8 cellular contexts compared by ENCODE assay signal in genomic region chr3:186209810-186210752, GRCh38.
A peak's percentile ranks its signal among the peaks of the same experiment; 100 is the strongest.
DNase-seq lines count a peak whose midpoint lies in the region; ATAC-seq, FAIRE-seq and TF ChIP-seq lines count a peak whose summit lies in the region.

No MANE protein-coding gene starts in this region.

- peak; percentile 17 for FAIRE-seq in keratinocyte (lab: Jason Lieb, UNC)

- H3K4me1 ChIP-seq in A673 (ENCODE audit: insufficient read depth, low read length, poor library complexity, severe bottlenecking) (peaks cover 24% of the 10 kb centered on the region), breast epithelium (peaks cover 13% of the 10 kb centered on the region in 2 donors), keratinocyte (ENCODE audit: control insufficient read depth, extremely low read depth, insufficient read depth, low read length) (peaks cover 15% of the 10 kb centered on the region)

- peak overlapping the region; percentile 63 for H3K4me2 ChIP-seq in keratinocyte (ENCODE audit: control insufficient read depth, extremely low read depth, insufficient read depth, low read depth, low read length)

- no TSS peak for BruUV-seq in A673 (replicated peaks; lab: Mats Ljungman, UMichigan)

- H3K27me3 ChIP-seq in A673 (replicated peaks; ENCODE audit: insufficient read depth, low read depth, low read length, poor library complexity) = no peaks in the 10 kb centered on the region
- H3K27me3 ChIP-seq in breast epithelium = no peaks in the 10 kb centered on the region
- no peaks in the 10 kb centered on the region for H3K27me3 ChIP-seq in keratinocyte (ENCODE audit: control insufficient read depth, extremely low read depth, insufficient read depth, low read length)

- H2AFZ ChIP-seq in keratinocyte (ENCODE audit: control insufficient read depth, low read length) = peak overlapping the region; percentile 75

- ATAC-seq in GM18861 (IDR thresholded peaks at IDR 0.05; ENCODE audit: unreplicated experiment) = no peak
- ATAC-seq in HG03280 (IDR thresholded peaks at IDR 0.05; ENCODE audit: unreplicated experiment) = no peak

- H3K79me2 ChIP-seq in keratinocyte (ENCODE audit: control insufficient read depth, insufficient read depth, low read length) = no peaks in the 10 kb centered on the region

- H3K36me3 ChIP-seq in A673 (ENCODE audit: insufficient read depth, low read length, poor library complexity, severe bottlenecking) = no peaks in the 10 kb centered on the region
- no peaks in the 10 kb centered on the region for H3K36me3 ChIP-seq in breast epithelium
- H3K36me3 ChIP-seq in keratinocyte (ENCODE audit: control insufficient read depth in 2 of 2, extremely low read depth in 1 of 2, insufficient read depth in 2 of 2, low read length in 2 of 2) = no peaks in the 10 kb centered on the region

- no peaks in the 10 kb centered on the region for H3K9me1 ChIP-seq in keratinocyte (ENCODE audit: control insufficient read depth, extremely low read depth, insufficient read depth, low read length)

- CTCF ChIA-PET in A673 (lab: Charles Lee) = interaction anchor here (0.9 to 1.2 kb wide), 2 partner anchors 32 to 207 kb away, joined by 3 read pairs; no protein-coding TSS in a partner anchor

- H3K27ac ChIP-seq in A673 (ENCODE audit: low read depth, low read length, poor library complexity, severe bottlenecking) (peak overlapping the region; percentile 93), breast epithelium (peak overlapping the region; percentile 41 to 67), keratinocyte (ENCODE audit: control insufficient read depth, insufficient read depth, low read length) (peak overlapping the region; percentile 29)

- POLR2A ChIA-PET in A673 (lab: Charles Lee; ENCODE audit: low non-redundant PET) = no interaction called here

- no peaks in the 10 kb centered on the region for H4K20me1 ChIP-seq in keratinocyte (ENCODE audit: control insufficient read depth, extremely low read depth, insufficient read depth, low read length)

- H3K9me3 ChIP-seq in A673 (ENCODE audit: low read depth, low read length, poor library complexity, severe bottlenecking) = no peaks in the 10 kb centered on the region
- no peaks in the 10 kb centered on the region for H3K9me3 ChIP-seq in breast epithelium
- no peaks in the 10 kb centered on the region for H3K9me3 ChIP-seq in keratinocyte (ENCODE audit: control insufficient read depth, low read depth, low read length)

- no peak for TF ChIP-seq CTCF in A673 (conservative IDR thresholded peaks at IDR 0.05; ENCODE audit: low read depth, low read length)
- no peak for TF ChIP-seq CTCF in breast epithelium (IDR thresholded peaks at IDR 0.05)
- no peak for TF ChIP-seq CTCF in keratinocyte (optimal IDR thresholded peaks at IDR 0.05 in 1 of 3, IDR thresholded peaks at IDR 0.05 in 1 of 3, conservative IDR thresholded peaks at IDR 0.05 in 1 of 3; ENCODE audit: extremely low read depth in 1 of 3, insufficient read depth in 2 of 3, low read length in 3 of 3)

- intact Hi-C loops in A673 (cut with micrococcal nuclease; ENCODE audit: unreplicated experiment) (no loop called here), breast epithelium (cut with DNase I; ENCODE audit: low total_unique reads) (no loop called here)

- H3K4me3 ChIP-seq in A673 (ENCODE audit: low read depth, low read length, poor library complexity, severe bottlenecking) = no peak overlapping the region
- H3K4me3 ChIP-seq in breast epithelium = peak overlapping the region in 2 of 3 donors; percentile 7 to 27
- no peak overlapping the region for H3K4me3 ChIP-seq in keratinocyte (ENCODE audit: control insufficient read depth in 2 of 3, extremely low read depth in 1 of 3, insufficient read depth in 2 of 3, low read depth in 1 of 3, low read length in 3 of 3)

- dilution Hi-C loops in keratinocyte (cut with MboI; ENCODE audit: extremely low pct_ligation_motif_present, low sequenced_read_pairs) = no loop called here

- peak overlapping the region; percentile 33 for H3K9ac ChIP-seq in keratinocyte (ENCODE audit: control insufficient read depth, extremely low read depth, insufficient read depth, low read length)

- DNase-seq in A673 (ENCODE audit: low spot score) (peak; percentile 93), H4 (ENCODE audit: low spot score) (peak; percentile 97), NCI-H524 (lab: John Stamatoyannopoulos, UW) (peak; percentile 68 to 79), breast epithelium (ENCODE audit: low spot score in 2 of 2) (peak in 1 of 2 donors; percentile 21), keratinocyte (ENCODE audit: low read depth, low spot score) (no peak), superior temporal gyrus (ENCODE audit: extremely low spot score) (peak; percentile 95)

- no peak for TF ChIP-seq POLR2A in breast epithelium (IDR thresholded peaks at IDR 0.05)

Comparison
In these comparisons a context has a peak if more than half of its experiments do, and no peak if none do; other contexts are left out.
1. H3K27ac ChIP-seq: peak in every context shown above with its lines; median percentile 93 in A673; 54 in breast epithelium; 29 in keratinocyte.
2. H3K4me3 ChIP-seq: peak in breast epithelium (2 of 3); none in A673 (single experiment) and keratinocyte (0 of 3).